1 cellular context compared by ENCODE assay signal in the genomic region with DNA sequence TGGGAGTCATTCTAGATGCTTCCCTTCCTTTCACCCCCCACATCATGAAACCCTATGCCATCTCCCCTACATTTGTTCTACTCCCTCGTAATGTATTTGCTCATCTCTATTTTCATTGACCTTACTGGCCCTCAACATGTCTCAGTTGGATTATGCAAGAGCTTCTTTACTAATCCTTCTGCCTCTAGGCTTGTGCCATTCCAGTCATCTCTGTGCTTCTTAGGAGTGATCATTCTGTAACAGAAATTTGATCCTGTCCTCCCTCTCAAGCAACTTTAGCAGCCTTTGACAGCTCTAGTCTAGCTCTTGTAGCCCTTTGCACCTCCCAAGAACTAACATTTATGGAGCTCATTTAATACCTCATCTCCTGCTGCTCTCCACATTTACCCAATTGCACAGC.
TF ChIP-seq lines count a peak whose summit lies in the region.

No MANE protein-coding gene starts in this region.

TF ChIP-seq in HEK293, 187 proteins besides CTCF, POLR2A, EP300 and RAD21 (continued from another document):
- TF ChIP-seq PBX3 (CRISPR knock-in tag; IDR thresholded peaks at IDR 0.05) (no peak), ZXDB (tag by site-specific recombination; IDR thresholded peaks at IDR 0.05) (no peak), MZF1 (tag by site-specific recombination; IDR thresholded peaks at IDR 0.05; ENCODE audit: borderline replicate concordance) (0 out of 2 replicates have a peak, but pooled peaks have one; percentile 26)
